ENCODE assay signal across 10 cellular contexts in genomic region chr12:124995200-124995961, GRCh38. TPM values are rescaled to one million over a fixed set of nuclear protein-coding genes. Genes with fewer than 3 reads are reported as not detected.
DNase-seq lines count a peak whose midpoint lies in the region; ATAC-seq, FAIRE-seq and TF ChIP-seq lines count a peak whose summit lies in the region.
"Had no signal": no experiment of that assay in that cellular context is flagged by ENCODE, and none has a peak within 500 bp of the region (broad histone marks: within the 10 kb centered on the region; RNA-seq: fewer than 3 reads in every experiment).

No MANE protein-coding gene starts in this region.

- H3K27me3 ChIP-seq in GM12878 (replicated peaks in 1 of 2; ENCODE audit: control insufficient read depth in 2 of 2, insufficient read depth in 2 of 2, low read length in 1 of 2) (no peaks in the 10 kb centered on the region), neutrophil (no peaks in the 10 kb centered on the region), ovary (no peaks in the 10 kb centered on the region)
- H3K27me3 ChIP-seq: sigmoid colon had no signal

- intact Hi-C loops in GM12878 (cut with micrococcal nuclease; ENCODE audit: unreplicated experiment), result no loop called here
- intact Hi-C loops in ovary (cut with DNase I), result no loop called here

- peak; percentile 39 for ATAC-seq in GM12878
- ATAC-seq: Right ventricle myocardium inferior had no signal

- H3K9me3 ChIP-seq in GM12878 (replicated peaks; ENCODE audit: control insufficient read depth, insufficient read depth, low read length) (peaks cover 2% of the 10 kb centered on the region; the same call in 2 of the 3 replicates), neutrophil (no peaks in the 10 kb centered on the region), ovary (no peaks in the 10 kb centered on the region)
- H3K9me3 ChIP-seq: sigmoid colon had no signal

- peak; percentile 67 for DNase-seq in GM10266 (ENCODE audit: extremely low spot score)
- DNase-seq in LNCaP clone FGC (ENCODE audit: low read depth), result no peak
- peak; percentile 41 for DNase-seq in GM12878 (ENCODE audit: low read depth, low spot score)
- no peak for DNase-seq in NCI-H748 treated with DMSO at 0.1 percent for 48 hours (lab: John Stamatoyannopoulos, UW)
- DNase-seq in ovary, result no peak
- DNase-seq in DMS 273 treated with DMSO at 0.1 percent for 48 hours (lab: John Stamatoyannopoulos, UW), result no peak
- DNase-seq in dedifferentiated amniotic fluid mesenchymal stem cell (ENCODE audit: extremely low spot score), result no peak
- DNase-seq: sigmoid colon had no signal

- H2AFZ ChIP-seq in GM12878 (ENCODE audit: control insufficient read depth, low read depth, low read length), result peak overlapping the region; percentile 60

- POLR2A ChIA-PET in GM12878 (lab: Charles Lee), result interaction anchor here (0.6 to 3.3 kb wide), 5 partner anchors 55 to 181 kb away, joined by 3 to 44 read pairs (median 5); partner anchors contain the start of gene UBC

- SMC1A ChIA-PET in GM12878 (lab: Charles Lee; ENCODE audit: uncharacterized antibody, unreplicated experiment), result interaction anchor here (0.9 to 3.1 kb wide), 11 partner anchors 15 to 93 kb away, joined by 3 to 11 read pairs (median 4); partner anchors contain the start of gene UBC

- TF ChIP-seq POLR2A in GM12878 (IDR thresholded peaks at IDR 0.05; ENCODE audit: low read depth, low read length), result no peak
- TF ChIP-seq POLR2A in ovary (IDR thresholded peaks at IDR 0.05), result no peak

- peak overlapping the region; percentile 99 for H3K4me2 ChIP-seq in GM12878 (ENCODE audit: control insufficient read depth, insufficient read depth)

- WGBS in GM12878 (ENCODE audit: insufficient coverage, insufficient replicate concordance, low lambda C conversion rate, missing lambda C conversion rate), result under 1% methylated on average over 14 of the region's 14 CpGs
- 87 to 91% (median 89%) methylated on average over 14 of the region's 14 CpGs for WGBS in ovary, 3 donors

- TF ChIP-seq RAD21 in GM12878 (IDR thresholded peaks at IDR 0.05; ENCODE audit: insufficient read depth, low read depth, low read length), result no peak

- TF ChIP-seq EP300 in GM12878 (IDR thresholded peaks at IDR 0.05; ENCODE audit: borderline replicate concordance in 1 of 2, control insufficient read depth in 1 of 2, low read depth in 2 of 2, low read length in 2 of 2), result no peak
- TF ChIP-seq EP300 in ovary (IDR thresholded peaks at IDR 0.05), result no peak

- peaks cover 0 to 6% of the 10 kb centered on the region in 2 experiments; a peak in 1 of 4 replicates for H3K36me3 ChIP-seq in GM12878 (ENCODE audit: control insufficient read depth in 2 of 2, insufficient read depth in 2 of 2, low read length in 1 of 2)
- no peaks in the 10 kb centered on the region for H3K36me3 ChIP-seq in neutrophil
- H3K36me3 ChIP-seq in ovary, result no peaks in the 10 kb centered on the region
- H3K36me3 ChIP-seq: sigmoid colon had no signal

- H3K27ac ChIP-seq in GM12878 (ENCODE audit: control insufficient read depth, insufficient read depth), result peak overlapping the region; percentile 92
- H3K27ac ChIP-seq in neutrophil, result peak overlapping the region; percentile 85
- H3K27ac ChIP-seq in ovary, result no peak overlapping the region
- H3K27ac ChIP-seq: sigmoid colon had no signal

- RAD21 ChIA-PET in GM12878 (lab: Charles Lee; ENCODE audit: unreplicated experiment), result interaction anchor here (0.9 to 3.3 kb wide), 9 partner anchors 55 to 200 kb away, joined by 3 to 15 read pairs (median 5); no protein-coding TSS in a partner anchor

- H3K4me1 ChIP-seq in GM12878 (ENCODE audit: control insufficient read depth, insufficient read depth, low read length), result peaks cover 14% of the 10 kb centered on the region
- H3K4me1 ChIP-seq in neutrophil (ENCODE audit: control insufficient read depth in 1 of 2, insufficient read depth in 1 of 2, low read depth in 1 of 2, low read length in 1 of 2), result peaks cover 43 to 44% of the 10 kb centered on the region in 2 experiments
- no peaks in the 10 kb centered on the region for H3K4me1 ChIP-seq in ovary (ENCODE audit: insufficient read depth)

- in situ Hi-C loops in GM12878 (cut with MboI), result no loop called here

- FAIRE-seq in GM12878 (lab: Jason Lieb, UNC), result peak; percentile 75

- H3K4me3 ChIP-seq in LNCaP clone FGC (ENCODE audit: low read depth, low read length) (peak overlapping the region; percentile 79), GM12878 (peak overlapping the region; percentile 78), neutrophil (ENCODE audit: low read depth in 1 of 2, low read length in 1 of 2) (peak overlapping the region; percentile 81 to 93), ovary (no peak overlapping the region)

- CTCF ChIA-PET in GM12878 (lab: Yijun Ruan, JAX), result interaction anchor here (1.0 to 2.7 kb wide), 4 partner anchors 20 to 90 kb away, joined by 3 to 20 read pairs (median 5); no protein-coding TSS in a partner anchor

- TSS peak; percentile 76 for BruUV-seq in GM12878 (replicated peaks; lab: Mats Ljungman, UMichigan)

- peaks cover 62% of the 10 kb centered on the region for H3K79me2 ChIP-seq in GM12878 (ENCODE audit: control insufficient read depth, insufficient read depth, low read length)

- peak overlapping the region; percentile 97 for H3K9ac ChIP-seq in GM12878 (ENCODE audit: control insufficient read depth, insufficient read depth, low read length)

- TF ChIP-seq CTCF in GM10266 (IDR thresholded peaks at IDR 0.05; ENCODE audit: control insufficient read depth, insufficient read depth, low read depth, missing control alignments) (no peak), LNCaP clone FGC (IDR thresholded peaks at IDR 0.05; ENCODE audit: control insufficient read depth, extremely low read depth, insufficient read depth) (no peak), GM12878 (IDR thresholded peaks at IDR 0.05 in 2 of 3, conservative IDR thresholded peaks at IDR 0.05 in 1 of 3; ENCODE audit: control insufficient read depth in 2 of 3, extremely low read depth in 1 of 3, insufficient read depth in 1 of 3, low read depth in 3 of 3, low read length in 3 of 3) (no peak), neutrophil (IDR thresholded peaks at IDR 0.05) (no peak), ovary (IDR thresholded peaks at IDR 0.05) (no peak)

- no peaks in the 10 kb centered on the region for H4K20me1 ChIP-seq in GM12878 (ENCODE audit: control insufficient read depth, insufficient read depth)

TF ChIP-seq in GM12878, 131 proteins besides CTCF, POLR2A, EP300 and RAD21 (continues in another document):
- peak; percentile 41; the same call in 1 of the 2 replicates for TF ChIP-seq ZNF24 (IDR thresholded peaks at IDR 0.05)
- no peak for TF ChIP-seq ATF7 (IDR thresholded peaks at IDR 0.05; ENCODE audit: low read depth)

RNA-seq across cellular contexts. Expression of gene BRI3BP, which starts 1.9 kb away (rescaled TPM):
- total RNA-seq in GM12878 (2013; cell fraction: nucleolus; rRNA removed), result 27.0 and 27.3 TPM in 2 replicates
- 29.3 and 31.7 TPM in 2 replicates for total RNA-seq in GM12878 (2014; rRNA removed)
- total RNA-seq in GM12878 (2014; rRNA removed; fragmentation: Illumina TruSeq; extraction: Trizol), result 28.7 and 30.1 TPM in 2 replicates
- total RNA-seq in GM12878 (2021), result 33.3 and 37.0 TPM in 2 replicates
- polyA plus RNA-seq in GM12878 (2011; ENCODE audit: low read depth), result 8.5 TPM
- polyA plus RNA-seq in GM12878 (2011; rRNA removed), result 27.6 and 33.0 TPM in 2 replicates
- polyA plus RNA-seq in GM12878 (2011; cell fraction: cytosol; rRNA removed), result 21.9 and 24.3 TPM in 2 replicates
- 5.6 and 7.6 TPM in 2 replicates for polyA plus RNA-seq in GM12878 (2011; cell fraction: nucleus; rRNA removed)
- polyA plus RNA-seq in GM12878 (2012), result 14.7 and 17.3 TPM in 2 replicates
- polyA plus RNA-seq in GM12878 (2014; fragmentation: Illumina TruSeq; extraction: Trizol), result 30.3 and 31.9 TPM in 2 replicates
- polyA plus RNA-seq in GM12878 (2014; fragmentation: Nextera tagmentation; extraction: Ambion mirVana), result 10 to 100 TPM; 15.1 to 22.6 TPM
- 24.3 and 24.6 TPM in 2 replicates for polyA plus RNA-seq in GM12878 (2014; rRNA removed)
- polyA plus RNA-seq in GM12878 (2016; fragmentation: Nextera tagmentation; extraction: Ambion mirVana), result 10 to 100 TPM; 11.5 to 33.5 TPM
- polyA minus RNA-seq in GM12878 (2011; rRNA and poly(A)+ RNA removed), result 29.6 and 36.6 TPM in 2 replicates
- polyA minus RNA-seq in GM12878 (2011; cell fraction: cytosol; rRNA and poly(A)+ RNA removed), result 18.6 and 20.7 TPM in 2 replicates
- 3.6 and 8.3 TPM in 2 replicates for polyA minus RNA-seq in GM12878 (2011; cell fraction: nucleus; rRNA and poly(A)+ RNA removed)
- 1 to 10 TPM in 6 of 7 donors, under 1 TPM in 1; 0.95 to 5.6 (median 2.6) TPM for total RNA-seq in ovary
- polyA plus RNA-seq in ovary, result 1 to 10 TPM; 1.1 to 6.1 TPM

RNA-seq across cellular contexts. Expression of gene DHX37, which starts 6.5 kb away (rescaled TPM):
- total RNA-seq in GM12878 (2013; cell fraction: nucleolus; rRNA removed), result 51.4 and 67.6 TPM in 2 replicates
- total RNA-seq in GM12878 (2014; rRNA removed) (29.0 and 32.5 TPM in 2 replicates), GM12878 (2014; rRNA removed; fragmentation: Illumina TruSeq; extraction: Trizol) (12.8 and 15.5 TPM in 2 replicates), GM12878 (2021) (40.7 and 45.5 TPM in 2 replicates), ovary (10 to 100 TPM in 5 of 7 donors, 1 to 10 TPM in 2; 6.0 to 29.3 (median 16.1) TPM)
- polyA plus RNA-seq in GM12878 (2011; ENCODE audit: low read depth), result 6.4 TPM
- polyA plus RNA-seq in GM12878 (2011; rRNA removed) (4.4 and 11.8 TPM in 2 replicates), GM12878 (2014; fragmentation: Illumina TruSeq; extraction: Trizol) (4.5 and 12.5 TPM in 2 replicates), GM12878 (2014; fragmentation: Nextera tagmentation; extraction: Ambion mirVana) (under 1 TPM; 0.21 to 0.84 TPM), GM12878 (2014; rRNA removed) (24.3 and 28.5 TPM in 2 replicates), GM12878 (2016; fragmentation: Nextera tagmentation; extraction: Ambion mirVana) (10 to 100 TPM; 29.9 to 31.5 TPM), ovary (10 to 100 TPM in 1 of 2 donors, 1 to 10 TPM in 1; 3.0 to 10.8 TPM)
- 12.9 and 16.4 TPM in 2 replicates for polyA plus RNA-seq in GM12878 (2011; cell fraction: cytosol; rRNA removed)
- polyA plus RNA-seq in GM12878 (2011; cell fraction: nucleus; rRNA removed), result 57.1 and 82.7 TPM in 2 replicates
- polyA plus RNA-seq in GM12878 (2012), result 16.8 and 20.4 TPM in 2 replicates
- polyA minus RNA-seq in GM12878 (2011; rRNA and poly(A)+ RNA removed), result 16.5 and 29.9 TPM in 2 replicates
- polyA minus RNA-seq in GM12878 (2011; cell fraction: cytosol; rRNA and poly(A)+ RNA removed), result 13.2 and 14.7 TPM in 2 replicates
- 16.6 and 36.5 TPM in 2 replicates for polyA minus RNA-seq in GM12878 (2011; cell fraction: nucleus; rRNA and poly(A)+ RNA removed)

Comparison
In these comparisons a context has a peak if more than half of its experiments do, and no peak if none do; other contexts are left out.
1. DNase-seq: peak in GM10266 (single experiment) and GM12878 (single experiment); none in LNCaP clone FGC (single experiment), NCI-H748 treated with DMSO at 0.1 percent for 48 hours (single experiment), ovary (0 of 5), DMS 273 treated with DMSO at 0.1 percent for 48 hours (single experiment) and dedifferentiated amniotic fluid mesenchymal stem cell (single experiment).
2. H3K27ac ChIP-seq: peak in GM12878 (single experiment) and neutrophil (single experiment); none in ovary (0 of 2).
3. RNA of gene BRI3BP, which starts 1.9 kb away (total RNA-seq): 27.0 to 37.0 TPM in GM12878; 0.95 to 5.6 TPM in ovary; every median in the first group is over 4 times any median in the second.